Comparison of ENCODE assay signal across 16 cellular contexts in the genomic region with DNA sequence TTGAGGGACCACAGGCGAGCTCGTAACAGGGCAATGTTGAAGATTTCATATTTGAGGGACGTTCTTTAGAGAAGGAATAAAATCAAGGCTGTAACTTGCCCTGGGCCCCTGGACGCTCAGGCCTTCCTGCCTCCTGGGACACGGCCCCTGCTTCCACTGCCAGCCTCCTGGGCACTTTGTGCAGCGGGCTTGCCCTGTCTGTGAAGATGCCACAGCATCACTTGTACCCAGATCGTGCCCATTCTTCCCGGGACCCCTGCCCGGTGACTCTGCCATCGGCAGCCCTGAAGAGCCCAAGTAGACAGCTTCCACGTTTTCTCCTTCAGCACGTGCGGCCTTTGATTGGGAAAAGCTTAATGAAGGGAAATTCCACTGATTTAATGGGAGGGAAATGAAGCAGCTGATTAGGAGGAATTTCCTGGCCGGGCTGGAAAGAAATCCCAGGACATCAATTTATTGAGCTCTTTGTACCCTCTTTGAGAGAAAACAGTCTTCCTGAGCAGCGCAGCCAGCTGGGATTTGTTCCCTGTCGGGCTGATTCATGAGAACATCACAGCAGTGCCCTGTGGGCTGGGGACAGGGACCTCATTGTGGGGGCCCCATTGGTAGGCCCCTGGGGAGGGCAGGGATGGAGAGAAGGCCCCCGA.
"Had no signal": no experiment of that assay in that cellular context is flagged by ENCODE, and none has a peak within 500 bp of the region (broad histone marks: within the 10 kb centered on the region; RNA-seq: fewer than 3 reads in every experiment).

No MANE protein-coding gene starts in this region.

- H3K27ac Mint-ChIP-seq: activated naive CD4-positive, alpha-beta T cell treated with anti-CD3 and anti-CD28 coated beads for 36 hours; activated naive CD8-positive, alpha-beta T cell treated with anti-CD3 and anti-CD28 coated beads, Interleukin-2, amount 50 U/mL, for 24 hours; stimulated activated naive CD8-positive, alpha-beta T cell treated with anti-CD3 and anti-CD28 coated beads, Interleukin-15, Interleukin-2, amounts not matched to agents 100 ng/mL and 50 ng/mL, for 24 hours; T-helper 1 cell treated with Interleukin-12 subunit alpha and Interleukin-12 subunit beta and Interleukin-4 antibody, amounts not matched to agents 30 μg/mL and 1 μg/mL, for 36 hours had no signal

- H3K4me3 Mint-ChIP-seq: activated naive CD4-positive, alpha-beta T cell treated with anti-CD3 and anti-CD28 coated beads for 36 hours; activated naive CD8-positive, alpha-beta T cell treated with anti-CD3 and anti-CD28 coated beads, Interleukin-2, amount 50 U/mL, for 24 hours; activated T-cell treated with anti-CD3 and anti-CD28 coated beads, Interleukin-2, amount 50 U/mL, for 4 hours; central memory CD8-positive, alpha-beta T cell; stimulated activated naive CD8-positive, alpha-beta T cell treated with anti-CD3 and anti-CD28 coated beads, Interleukin-15, Interleukin-2, amounts not matched to agents 100 ng/mL and 50 ng/mL, for 24 hours; T-helper 1 cell treated with Interleukin-12 subunit alpha and Interleukin-12 subunit beta and Interleukin-4 antibody, amounts not matched to agents 30 μg/mL and 1 μg/mL, for 36 hours had no signal

- H3K27me3 ChIP-seq: brain microvascular endothelial cell, colonic mucosa, suprapubic skin had no signal

- H3K4me3 ChIP-seq: colonic mucosa, skin epidermis, suprapubic skin had no signal

- ATAC-seq: activated CD4-positive, CD25-positive, alpha-beta regulatory T cell treated with anti-CD3 and anti-CD28 coated beads, Interleukin-2, amount 50 U/mL, for 24 hours; activated naive CD8-positive, alpha-beta T cell treated with anti-CD3 and anti-CD28 coated beads, Interleukin-2, amount 50 U/mL, for 24 hours; activated T-cell treated with anti-CD3 and anti-CD28 coated beads, Interleukin-2, amount 50 U/mL, for 4 hours had no signal

- H3K36me3 ChIP-seq: colonic mucosa had no signal

- H3K4me1 ChIP-seq: colonic mucosa had no signal

- H3K27ac ChIP-seq: brain microvascular endothelial cell, colonic mucosa, suprapubic skin had no signal

- H3K9me3 Mint-ChIP-seq: activated naive CD8-positive, alpha-beta T cell treated with anti-CD3 and anti-CD28 coated beads, Interleukin-2, amount 50 U/mL, for 24 hours; activated T-cell treated with anti-CD3 and anti-CD28 coated beads, Interleukin-2, amount 50 U/mL, for 4 hours; central memory CD8-positive, alpha-beta T cell; stimulated activated naive CD8-positive, alpha-beta T cell treated with anti-CD3 and anti-CD28 coated beads, Interleukin-15, Interleukin-2, amounts not matched to agents 100 ng/mL and 50 ng/mL, for 24 hours; T-helper 1 cell treated with Interleukin-12 subunit alpha and Interleukin-12 subunit beta and Interleukin-4 antibody, amounts not matched to agents 30 μg/mL and 1 μg/mL, for 36 hours had no signal

- DNase-seq: activated CD4-positive, alpha-beta T cell treated with anti-CD3 and anti-CD28 coated beads, Interleukin-2, amount 50 U/mL, for 1 hour; activated CD8-positive, alpha-beta memory T cell treated with anti-CD3 and anti-CD28 coated beads, Interleukin-2, amount 50 U/mL, for 4 hours; activated naive CD4-positive, alpha-beta T cell treated with anti-CD3 and anti-CD28 coated beads for 36 hours; activated naive CD8-positive, alpha-beta T cell treated with anti-CD3 and anti-CD28 coated beads, Interleukin-2, amount 50 U/mL, for 24 hours; activated T-cell treated with anti-CD3 and anti-CD28 coated beads, Interleukin-2, amount 50 U/mL, for 4 hours; brain microvascular endothelial cell; colonic mucosa; foreskin melanocyte; kidney glomerular epithelial cell; trophoblast cell had no signal

- H3K9me3 ChIP-seq: colonic mucosa, suprapubic skin had no signal

- H3K4me1 Mint-ChIP-seq: activated naive CD8-positive, alpha-beta T cell treated with anti-CD3 and anti-CD28 coated beads, Interleukin-2, amount 50 U/mL, for 24 hours; central memory CD8-positive, alpha-beta T cell had no signal
